2 cellular contexts compared by ENCODE assay signal in genomic region chr1:77906624-77907023, GRCh38.
TF ChIP-seq lines count a peak whose summit lies in the region.

No MANE protein-coding gene starts in this region.

TF ChIP-seq in HepG2, 621 proteins besides CTCF, POLR2A, EP300 and RAD21:
- no peak for TF ChIP-seq SAFB2 (CRISPR knock-in tag; IDR thresholded peaks at IDR 0.05; ENCODE audit: borderline replicate concordance, low read depth)
- TF ChIP-seq ZNF121 (CRISPR knock-in tag; IDR thresholded peaks at IDR 0.05): peak; percentile 62; the same call in 1 of the 2 replicates

TF ChIP-seq in H1, 55 proteins besides CTCF, POLR2A, EP300 and RAD21:
- TF ChIP-seq KDM1A (IDR thresholded peaks at IDR 0.05; ENCODE audit: borderline replicate concordance, low read length) (peak; percentile 73; the same call in 1 of the 2 replicates), RNF2 (IDR thresholded peaks at IDR 0.05; ENCODE audit: borderline replicate concordance, low read depth, low read length, missing control alignments, poor library complexity, severe bottlenecking) (no peak)
